ENCODE assay signal across 8 cellular contexts in genomic region chr19:35693835-35694599, GRCh38. TPM values are rescaled to one million over a fixed set of nuclear protein-coding genes. Genes with fewer than 3 reads are reported as not detected.
A peak's percentile ranks its signal among the peaks of the same experiment; 100 is the strongest.
DNase-seq lines count a peak whose midpoint lies in the region; ATAC-seq and TF ChIP-seq lines count a peak whose summit lies in the region.

No MANE protein-coding gene starts in this region.

- TF ChIP-seq CTCF in DND-41 (IDR thresholded peaks at IDR 0.05; ENCODE audit: borderline replicate concordance, extremely low read depth, low read length, poor library complexity, severe bottlenecking) (peak; percentile 100), omental fat pad (IDR thresholded peaks at IDR 0.05) (peak in 1 of 3 donors; percentile 28), thyroid gland (IDR thresholded peaks at IDR 0.05) (peak; percentile 94 to 99 (median 98))

- no peak overlapping the region for H3K27ac Mint-ChIP-seq in activated T-cell treated with anti-CD3 and anti-CD28 coated beads, Interleukin-2, amount 50 U/mL, for 72 hours

- H3K27ac ChIP-seq in DND-41 (ENCODE audit: low read length) (no peak overlapping the region), thyroid gland (no peak overlapping the region)

- H3K4me3 Mint-ChIP-seq in activated T-cell treated with anti-CD3 and anti-CD28 coated beads, Interleukin-2, amount 50 U/mL, for 72 hours: peak overlapping the region in 1 of 2 donors; percentile 21

- intact Hi-C loops in thyroid gland (cut with DNase I): loop anchor here (2.0 to 5.0 kb wide), 2 partner anchors 23 to 238 kb away; no protein-coding TSS in a partner anchor

- ATAC-seq in DND-41 (ENCODE audit: insufficient read depth, low read depth) (peak; percentile 100), omental fat pad (ENCODE audit: low FRiP score) (peak; percentile 98)
- ATAC-seq in activated T-cell treated with anti-CD3 and anti-CD28 coated beads, Interleukin-2, amount 50 U/mL, for 72 hours (replicated peaks in 1 of 2): peak; percentile 97 to 99

- H3K9me3 ChIP-seq in DND-41 (ENCODE audit: insufficient read depth, low read length, severe bottlenecking): no peaks in the 10 kb centered on the region
- H3K9me3 ChIP-seq in MG63: no peaks in the 10 kb centered on the region
- no peaks in the 10 kb centered on the region for H3K9me3 ChIP-seq in thyroid gland

- H3K9ac ChIP-seq in DND-41 (ENCODE audit: low read depth, low read length): no peak overlapping the region

- DNase-seq in DND-41 (peak; percentile 89), H4 (ENCODE audit: low spot score) (peak; percentile 96), MG63 (peak; percentile 84), RPMI7951 (ENCODE audit: low read depth) (peak; percentile 86), fibroblast of the conjunctiva (ENCODE audit: low read depth) (peak; percentile 73), omental fat pad (ENCODE audit: low spot score) (peak; percentile 81), thyroid gland (peak; percentile 89 to 90)
- peak; percentile 92 for DNase-seq in activated T-cell treated with anti-CD3 and anti-CD28 coated beads, Interleukin-2, amount 50 U/mL, for 72 hours

- no peaks in the 10 kb centered on the region for H3K27me3 Mint-ChIP-seq in activated T-cell treated with anti-CD3 and anti-CD28 coated beads, Interleukin-2, amount 50 U/mL, for 72 hours (ENCODE audit: low read depth)

- H2AFZ ChIP-seq in DND-41 (ENCODE audit: low read depth, low read length): peak overlapping the region; percentile 67

- H3K4me1 Mint-ChIP-seq in activated T-cell treated with anti-CD3 and anti-CD28 coated beads, Interleukin-2, amount 50 U/mL, for 72 hours (ENCODE audit: low read depth): peaks cover 41% of the 10 kb centered on the region

- H3K36me3 Mint-ChIP-seq in activated T-cell treated with anti-CD3 and anti-CD28 coated beads, Interleukin-2, amount 50 U/mL, for 72 hours (ENCODE audit: insufficient read depth in 2 of 2): peaks cover 1 to 4% of the 10 kb centered on the region in 2 donors

- no peaks in the 10 kb centered on the region for H4K20me1 ChIP-seq in DND-41 (ENCODE audit: insufficient read depth, low read length)

- H3K36me3 ChIP-seq in DND-41 (ENCODE audit: insufficient read depth, low read length) (no peaks in the 10 kb centered on the region), MG63 (no peaks in the 10 kb centered on the region), thyroid gland (no peaks in the 10 kb centered on the region)

- 36 to 37% methylated on average over 8 of the region's 8 CpGs for WGBS in thyroid gland, 2 donors

- H3K4me1 ChIP-seq in DND-41 (ENCODE audit: insufficient read depth, low read length): peaks cover 8% of the 10 kb centered on the region
- no peaks in the 10 kb centered on the region for H3K4me1 ChIP-seq in thyroid gland

- peaks cover 0 to 2% of the 10 kb centered on the region in 2 donors for H3K9me3 Mint-ChIP-seq in activated T-cell treated with anti-CD3 and anti-CD28 coated beads, Interleukin-2, amount 50 U/mL, for 72 hours

- H3K4me3 ChIP-seq in DND-41 (ENCODE audit: low read depth in 1 of 2, low read length in 2 of 2) (no peak overlapping the region), MG63 (no peak overlapping the region), thyroid gland (replicated peaks in 1 of 3) (no peak overlapping the region)

- H3K4me2 ChIP-seq in DND-41 (ENCODE audit: insufficient read depth, low read length): no peak overlapping the region

- H3K27me3 ChIP-seq in DND-41 (ENCODE audit: insufficient read depth, low read length, poor library complexity) (no peaks in the 10 kb centered on the region), MG63 (no peaks in the 10 kb centered on the region; the same call in 1 of the 2 replicates), thyroid gland (no peaks in the 10 kb centered on the region)

- no peak for TF ChIP-seq POLR2A in thyroid gland (IDR thresholded peaks at IDR 0.05)

- H3K79me2 ChIP-seq in DND-41 (ENCODE audit: insufficient read depth, low read length): no peaks in the 10 kb centered on the region

RNA-seq across cellular contexts. Expression of gene ZBTB32, which starts 10.3 kb away (rescaled TPM):
- total RNA-seq in H4 (2014; rRNA removed; shearing (Covaris generic)): not detected in 2 replicates
- total RNA-seq in MG63 (2014; rRNA removed; shearing (Covaris generic); ENCODE audit: low replicate concordance): not detected in 2 replicates
- not detected in 2 replicates for total RNA-seq in RPMI7951 (2014; rRNA removed; shearing (Covaris generic))
- 100 to 1,000 TPM; 147 to 192 TPM for total RNA-seq in activated T-cell treated with anti-CD3 and anti-CD28 coated beads, Interleukin-2, amount 50 U/mL, for 72 hours
- total RNA-seq in omental fat pad: under 1 TPM in 2 of 4 donors, not detected in 2; 0.47 to 0.72 TPM
- not detected for total RNA-seq in thyroid gland

RNA-seq across cellular contexts. Expression of gene KMT2B, which starts 23.8 kb away (rescaled TPM):
- total RNA-seq in H4 (2014; rRNA removed; shearing (Covaris generic)): 4.9 and 8.8 TPM in 2 replicates
- total RNA-seq in MG63 (2014; rRNA removed; shearing (Covaris generic); ENCODE audit: low replicate concordance): 2.3 and 6.0 TPM in 2 replicates
- total RNA-seq in RPMI7951 (2014; rRNA removed; shearing (Covaris generic)): 6.8 and 7.4 TPM in 2 replicates
- 10 to 100 TPM; 63.0 to 71.5 TPM for total RNA-seq in activated T-cell treated with anti-CD3 and anti-CD28 coated beads, Interleukin-2, amount 50 U/mL, for 72 hours
- 10 to 100 TPM; 11.5 to 28.7 (median 19.8) TPM for total RNA-seq in omental fat pad
- total RNA-seq in thyroid gland: 10 to 100 TPM; 12.4 to 29.4 (median 19.7) TPM

RNA-seq across cellular contexts. Expression of gene UPK1A, which starts 27.7 kb away (rescaled TPM):
- not detected in 2 replicates for total RNA-seq in H4 (2014; rRNA removed; shearing (Covaris generic))
- not detected in 2 replicates for total RNA-seq in MG63 (2014; rRNA removed; shearing (Covaris generic); ENCODE audit: low replicate concordance)
- 0.29 TPM in 1 of 2 replicates, not detected in the other for total RNA-seq in RPMI7951 (2014; rRNA removed; shearing (Covaris generic))
- under 1 TPM; 0.86 to 0.93 TPM for total RNA-seq in activated T-cell treated with anti-CD3 and anti-CD28 coated beads, Interleukin-2, amount 50 U/mL, for 72 hours
- total RNA-seq in omental fat pad (under 1 TPM in 1 of 4 donors, not detected in 3; 0.44 TPM), thyroid gland (not detected)

RNA-seq across cellular contexts. Expression of gene COX6B1, which starts 45.9 kb away (rescaled TPM):
- 1,937 and 2,103 TPM in 2 replicates for total RNA-seq in H4 (2014; rRNA removed; shearing (Covaris generic))
- total RNA-seq in MG63 (2014; rRNA removed; shearing (Covaris generic); ENCODE audit: low replicate concordance): 377 and 417 TPM in 2 replicates
- 619 and 745 TPM in 2 replicates for total RNA-seq in RPMI7951 (2014; rRNA removed; shearing (Covaris generic))
- total RNA-seq in activated T-cell treated with anti-CD3 and anti-CD28 coated beads, Interleukin-2, amount 50 U/mL, for 72 hours: 100 to 1,000 TPM; 277 to 288 TPM
- total RNA-seq in omental fat pad: 100 to 1,000 TPM; 391 to 611 (median 538) TPM
- 100 to 1,000 TPM; 139 to 941 (median 369) TPM for total RNA-seq in thyroid gland

RNA-seq across cellular contexts. Expression of gene IGFLR1, which starts 48.2 kb away (rescaled TPM):
- total RNA-seq in H4 (2014; rRNA removed; shearing (Covaris generic)): 6.2 and 31.2 TPM in 2 replicates
- total RNA-seq in MG63 (2014; rRNA removed; shearing (Covaris generic); ENCODE audit: low replicate concordance): 0.27 and 2.4 TPM in 2 replicates
- total RNA-seq in RPMI7951 (2014; rRNA removed; shearing (Covaris generic)): 4.2 and 6.8 TPM in 2 replicates
- total RNA-seq in activated T-cell treated with anti-CD3 and anti-CD28 coated beads, Interleukin-2, amount 50 U/mL, for 72 hours: 100 to 1,000 TPM; 253 to 274 TPM
- 10 to 100 TPM in 2 of 4 donors, 1 to 10 TPM in 2; 5.8 to 14.8 (median 10.1) TPM for total RNA-seq in omental fat pad
- 1 to 10 TPM; 5.2 to 6.1 (median 5.9) TPM for total RNA-seq in thyroid gland

Comparison
In these comparisons a context has a peak if more than half of its experiments do, and no peak if none do; other contexts are left out.
1. RNA of gene ZBTB32, which starts 10.3 kb away (total RNA-seq): 147 to 192 TPM in activated T-cell treated with anti-CD3 and anti-CD28 coated beads, Interleukin-2, amount 50 U/mL, for 72 hours; 0.47 to 0.72 TPM in omental fat pad, not detected in H4, not detected in MG63, not detected in RPMI7951 and not detected in thyroid gland; every median in the first group is over 10 times any median in the second.
2. Peak in every context shown above with its lines, with median percentiles within 50 percentile points of each other: ATAC-seq and DNase-seq.